Comparison of ENCODE assay signal across 9 cellular contexts in the genomic region with DNA sequence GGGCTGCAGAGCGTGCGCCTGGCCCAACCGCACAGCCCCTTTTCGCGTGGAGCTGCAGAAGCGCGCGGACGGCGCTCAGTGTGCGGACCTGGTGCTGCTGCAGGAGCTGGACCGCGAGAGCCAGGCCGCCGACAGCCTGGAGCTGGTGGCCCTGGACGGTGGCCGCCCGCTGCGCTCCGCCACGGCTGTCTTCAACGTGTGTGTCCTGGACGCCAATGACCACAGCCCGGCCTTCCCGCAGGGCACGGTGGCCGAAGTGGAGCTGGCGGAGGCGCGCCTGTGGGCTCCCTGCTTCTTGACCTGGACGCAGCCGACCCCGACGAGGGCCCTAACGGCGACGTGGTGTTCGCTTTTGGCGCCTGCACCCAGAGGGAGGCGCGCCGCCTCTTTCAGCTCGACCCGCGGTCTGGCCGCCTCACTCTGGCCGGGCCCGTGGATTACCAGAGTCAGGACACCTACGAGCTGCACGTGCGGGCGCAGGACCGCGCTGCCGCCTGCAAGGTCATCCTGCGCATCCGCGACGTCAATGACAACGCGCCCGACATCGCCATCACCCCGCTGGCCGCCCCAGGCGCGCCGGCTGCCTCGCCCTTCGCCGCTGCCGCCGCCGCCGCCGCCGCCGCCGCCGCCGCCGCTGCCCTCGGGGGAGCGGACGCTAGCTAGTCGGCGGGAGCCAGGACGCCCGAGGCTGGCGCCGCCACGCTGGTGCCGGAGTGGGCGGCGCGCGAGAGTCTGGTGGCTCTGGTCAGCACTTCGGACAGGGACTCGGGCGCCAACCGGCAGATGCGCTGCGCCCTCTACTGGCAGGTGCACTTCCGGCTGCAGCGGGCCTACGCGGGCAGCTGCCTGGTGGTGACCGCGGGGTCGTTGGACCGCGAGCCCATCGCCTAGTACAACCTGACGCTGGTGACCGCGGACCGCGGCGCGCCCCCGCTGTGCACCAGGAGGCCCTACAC.
A peak's percentile ranks its signal among the peaks of the same experiment; 100 is the strongest.
DNase-seq lines count a peak whose midpoint lies in the region; ATAC-seq and TF ChIP-seq lines count a peak whose summit lies in the region.
"Had no signal": no experiment of that assay in that cellular context is flagged by ENCODE, and none has a peak within 500 bp of the region (broad histone marks: within the 10 kb centered on the region; RNA-seq: fewer than 3 reads in every experiment).

No MANE protein-coding gene starts in this region.

- no peak overlapping the region for H2BK20ac ChIP-seq in IMR-90 (ENCODE audit: low read depth, low read length)

- H3K4me2 ChIP-seq in IMR-90 (ENCODE audit: low read depth, low read length): no peak overlapping the region

- H4K91ac ChIP-seq in IMR-90 (ENCODE audit: insufficient read depth, low read depth, low read length): no peak overlapping the region

- H4K5ac ChIP-seq in IMR-90 (ENCODE audit: low read depth, low read length): no peak overlapping the region

- no peaks in the 10 kb centered on the region for H4K20me1 ChIP-seq in IMR-90 (ENCODE audit: insufficient read depth, low read length)

- no peaks in the 10 kb centered on the region for H3K79me1 ChIP-seq in IMR-90 (ENCODE audit: low read depth in 1 of 2, low read length in 2 of 2)

- dilution Hi-C loops in IMR-90 (cut with HindIII; ENCODE audit: low sequenced_read_pairs, unreplicated experiment): no loop called here

- no peak overlapping the region for H4K8ac ChIP-seq in IMR-90 (ENCODE audit: low read depth in 2 of 2, low read length in 2 of 2)

- H3K23ac ChIP-seq in IMR-90 (ENCODE audit: low read depth, low read length): no peak overlapping the region

- H3K36me3 ChIP-seq in IMR-90 (ENCODE audit: control insufficient read depth, insufficient read depth, low read length) (no peaks in the 10 kb centered on the region), esophagus muscularis mucosa (no peaks in the 10 kb centered on the region), mucosa of descending colon (ENCODE audit: low read depth) (no peaks in the 10 kb centered on the region)

- ATAC-seq in IMR-90 (ENCODE audit: low read depth) (peak; percentile 29; the same call in 1 of the 2 replicates), mucosa of descending colon (peak; percentile 89), HG02970 (IDR thresholded peaks at IDR 0.05; ENCODE audit: low FRiP score, unreplicated experiment) (no peak), GM21423 (IDR thresholded peaks at IDR 0.05; ENCODE audit: unreplicated experiment) (no peak)

- H3K9me3 ChIP-seq in IMR-90 (ENCODE audit: control insufficient read depth, insufficient read depth, low read length): peaks cover 13% of the 10 kb centered on the region
- H3K9me3 ChIP-seq in esophagus muscularis mucosa: no peaks in the 10 kb centered on the region
- no peaks in the 10 kb centered on the region for H3K9me3 ChIP-seq in mucosa of descending colon

- BruUV-seq in IMR-90 (replicated peaks; lab: Mats Ljungman, UMichigan): no TSS peak

- H3K18ac ChIP-seq in IMR-90 (ENCODE audit: low read depth, low read length): no peak overlapping the region

- no peaks in the 10 kb centered on the region for H3K4me1 ChIP-seq in IMR-90 (ENCODE audit: control insufficient read depth, insufficient read depth, low read length)
- peaks cover 0 to 15% (median 4%) of the 10 kb centered on the region in 4 donors for H3K4me1 ChIP-seq in esophagus muscularis mucosa
- H3K4me1 ChIP-seq in mucosa of descending colon (ENCODE audit: low read depth): no peaks in the 10 kb centered on the region

- no peak overlapping the region for H3K27ac ChIP-seq in IMR-90 (ENCODE audit: insufficient read depth, low read length)
- no peak overlapping the region for H3K27ac ChIP-seq in esophagus muscularis mucosa (replicated peaks in 1 of 4)

- H3K27me3 ChIP-seq in IMR-90 (ENCODE audit: control insufficient read depth, insufficient read depth, low read length) (no peaks in the 10 kb centered on the region), esophagus muscularis mucosa (peaks cover 0 to 66% (median 21%) of the 10 kb centered on the region in 4 donors)

- WGBS in IMR-90 (ENCODE audit: extremely low coverage in 2 of 2, insufficient read length in 1 of 2), 2 experiments: 24% methylated on average over 69 of the region's 121 CpGs; no CpG with 5 or more reads in 1 of the 2 experiments
- WGBS in esophagus muscularis mucosa: no CpG with 5 or more reads among the region's 121 CpGs

- in situ Hi-C loops in IMR-90 (cut with MboI; ENCODE audit: low sequenced_read_pairs): no loop called here

- TF ChIP-seq EP300 in esophagus muscularis mucosa (IDR thresholded peaks at IDR 0.05): no peak

- H3K4me3 ChIP-seq in IMR-90 (ENCODE audit: insufficient read depth, low read depth, low read length) (no peak overlapping the region), esophagus muscularis mucosa (no peak overlapping the region), mucosa of descending colon (no peak overlapping the region)

- H2BK5ac ChIP-seq in IMR-90 (ENCODE audit: low read depth, low read length, poor library complexity, severe bottlenecking): no peak overlapping the region

- POLR2A ChIA-PET in IMR-90 (lab: Charles Lee; ENCODE audit: unreplicated experiment): no interaction called here

- TF ChIP-seq RAD21 in IMR-90 (IDR thresholded peaks at IDR 0.05; ENCODE audit: low read length): peak; percentile 32; the same call in 1 of the 2 replicates

- TF ChIP-seq POLR2A in IMR-90 (IDR thresholded peaks at IDR 0.05; ENCODE audit: low read depth, low read length) (no peak), esophagus muscularis mucosa (IDR thresholded peaks at IDR 0.05; ENCODE audit: low read depth) (no peak)

- TF ChIP-seq CTCF in IMR-90 (conservative IDR thresholded peaks at IDR 0.05; ENCODE audit: low read depth, low read length) (peak; percentile 46), esophagus muscularis mucosa (IDR thresholded peaks at IDR 0.05) (peak in 2 of 3 experiments; percentile 23 to 34), mucosa of descending colon (IDR thresholded peaks at IDR 0.05) (peak; percentile 50)

- DNase-seq in AG20443 (ENCODE audit: low spot score): peak; percentile 77
- DNase-seq in IMR-90: peak; percentile 1
- DNase-seq in esophagus muscularis mucosa (ENCODE audit: extremely low spot score): peak; percentile 70
- DNase-seq in mucosa of descending colon: peak; percentile 52 to 71 (median 65)
- DNase-seq in Kasumi-1 (lab: John Stamatoyannopoulos, UW): no peak
- DNase-seq in NCI-H226: no peak
- DNase-seq: NCI-H1048 had no signal

- no peak overlapping the region for H3K9ac ChIP-seq in IMR-90 (ENCODE audit: low read depth, low read length)

- CTCF ChIA-PET in IMR-90 (lab: Yijun Ruan, JAX): no interaction called here

- H3K56ac ChIP-seq in IMR-90 (ENCODE audit: extremely low read depth, insufficient read depth, low read length): no peak overlapping the region

- intact Hi-C loops in IMR-90 (cut with micrococcal nuclease): no loop called here
- intact Hi-C loops in esophagus muscularis mucosa (cut with DNase I): no loop called here
- intact Hi-C loops in mucosa of descending colon (cut with DNase I, micrococcal nuclease): no loop called here

- H3K4ac ChIP-seq in IMR-90 (ENCODE audit: low read depth, low read length): no peak overlapping the region

- H2AFZ ChIP-seq in IMR-90 (replicated peaks; ENCODE audit: low read length, poor library complexity): no peak overlapping the region

- H2AK5ac ChIP-seq in IMR-90 (ENCODE audit: low read depth, low read length): no peak overlapping the region

- no peak overlapping the region for H2BK120ac ChIP-seq in IMR-90 (ENCODE audit: low read depth, low read length)

- H2AK9ac ChIP-seq in IMR-90 (replicated peaks; ENCODE audit: low read depth, low read length, poor library complexity): no peak overlapping the region

- no peak overlapping the region for H3K14ac ChIP-seq in IMR-90 (replicated peaks; ENCODE audit: low read depth, low read length)

- no peaks in the 10 kb centered on the region for H3K9me1 ChIP-seq in IMR-90 (ENCODE audit: insufficient read depth, low read length)

- H2BK15ac ChIP-seq in IMR-90 (ENCODE audit: low read depth, low read length): no peak overlapping the region

TF ChIP-seq in IMR-90, 13 proteins besides CTCF, POLR2A, EP300 and RAD21:
- no peak for TF ChIP-seq SMC3 (IDR thresholded peaks at IDR 0.05; ENCODE audit: low read depth, low read length)

Comparison
In these comparisons a context has a peak if more than half of its experiments do, and no peak if none do; other contexts are left out.
1. DNase-seq: peak in AG20443 (single experiment), IMR-90 (single experiment), esophagus muscularis mucosa (single experiment) and mucosa of descending colon (3 of 3); none in Kasumi-1 (0 of 2) and NCI-H226 (single experiment).
2. ATAC-seq: peak in IMR-90 (single experiment) and mucosa of descending colon (single experiment); none in HG02970 (single experiment) and GM21423 (single experiment).
3. Peak in every context shown above with its lines, with median percentiles within 50 percentile points of each other: CTCF ChIP-seq.